Comparison of ENCODE assay signal across 1 cellular context in the genomic region with DNA sequence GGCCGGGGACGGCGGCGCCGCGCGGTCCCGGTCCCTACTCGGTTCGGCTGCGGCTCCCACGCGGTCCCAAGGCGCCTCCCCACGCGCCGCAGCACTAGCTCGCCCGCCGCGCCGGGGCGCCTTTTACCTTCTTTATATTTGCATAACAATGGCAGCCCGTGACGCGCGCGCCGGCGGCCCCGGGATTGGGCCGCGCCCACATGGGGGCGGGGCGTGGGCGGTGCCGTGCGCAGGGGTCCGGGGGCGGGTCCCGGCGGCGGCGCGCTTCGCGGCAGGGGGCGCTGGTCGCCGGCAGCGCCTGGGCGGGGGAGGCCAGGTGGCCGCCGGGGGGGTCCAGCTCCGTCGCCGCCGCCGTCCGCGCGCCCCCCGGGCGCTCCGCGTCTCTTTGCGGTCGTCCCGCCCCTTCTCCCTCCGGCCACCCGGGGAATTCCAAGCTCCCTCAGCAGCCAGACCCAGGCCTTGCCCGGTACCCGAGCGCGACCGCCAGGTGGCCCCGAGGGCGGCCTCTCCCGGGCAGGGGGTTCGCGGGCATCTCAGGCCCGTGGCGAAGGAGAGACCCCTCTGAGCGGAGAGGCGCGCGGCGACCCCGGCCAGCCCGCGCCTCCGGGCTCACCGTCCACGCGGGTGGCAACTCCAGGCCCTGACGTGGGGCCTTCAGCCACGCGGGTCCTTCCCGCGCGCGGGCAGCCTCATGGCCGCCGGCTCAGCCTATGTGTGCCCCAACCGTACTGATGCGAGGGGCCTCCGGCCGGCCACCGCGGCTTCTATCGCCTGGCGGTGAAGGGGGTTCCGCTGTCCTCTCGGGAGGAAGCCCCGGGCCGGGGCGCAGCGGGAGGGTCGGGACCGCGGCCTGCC.
TF ChIP-seq lines count a peak whose summit lies in the region.

A gene with protein sequence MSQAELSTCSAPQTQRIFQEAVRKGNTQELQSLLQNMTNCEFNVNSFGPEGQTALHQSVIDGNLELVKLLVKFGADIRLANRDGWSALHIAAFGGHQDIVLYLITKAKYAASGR (minus strand): TSS at position 96 of the 855 bp plus-strand sequence. CDS start 343 bp downstream, outside the sequence.

TF ChIP-seq in WTC11, 78 proteins besides CTCF, POLR2A, EP300 and RAD21 (continued from another document):
- TF ChIP-seq, protein P1, sequence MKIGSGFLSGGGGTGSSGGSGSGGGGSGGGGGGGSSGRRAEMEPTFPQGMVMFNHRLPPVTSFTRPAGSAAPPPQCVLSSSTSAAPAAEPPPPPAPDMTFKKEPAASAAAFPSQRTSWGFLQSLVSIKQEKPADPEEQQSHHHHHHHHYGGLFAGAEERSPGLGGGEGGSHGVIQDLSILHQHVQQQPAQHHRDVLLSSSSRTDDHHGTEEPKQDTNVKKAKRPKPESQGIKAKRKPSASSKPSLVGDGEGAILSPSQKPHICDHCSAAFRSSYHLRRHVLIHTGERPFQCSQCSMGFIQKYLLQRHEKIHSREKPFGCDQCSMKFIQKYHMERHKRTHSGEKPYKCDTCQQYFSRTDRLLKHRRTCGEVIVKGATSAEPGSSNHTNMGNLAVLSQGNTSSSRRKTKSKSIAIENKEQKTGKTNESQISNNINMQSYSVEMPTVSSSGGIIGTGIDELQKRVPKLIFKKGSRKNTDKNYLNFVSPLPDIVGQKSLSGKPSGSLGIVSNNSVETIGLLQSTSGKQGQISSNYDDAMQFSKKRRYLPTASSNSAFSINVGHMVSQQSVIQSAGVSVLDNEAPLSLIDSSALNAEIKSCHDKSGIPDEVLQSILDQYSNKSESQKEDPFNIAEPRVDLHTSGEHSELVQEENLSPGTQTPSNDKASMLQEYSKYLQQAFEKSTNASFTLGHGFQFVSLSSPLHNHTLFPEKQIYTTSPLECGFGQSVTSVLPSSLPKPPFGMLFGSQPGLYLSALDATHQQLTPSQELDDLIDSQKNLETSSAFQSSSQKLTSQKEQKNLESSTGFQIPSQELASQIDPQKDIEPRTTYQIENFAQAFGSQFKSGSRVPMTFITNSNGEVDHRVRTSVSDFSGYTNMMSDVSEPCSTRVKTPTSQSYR (CRISPR knock-in tag; IDR thresholded peaks at IDR 0.05): no peak
- TF ChIP-seq, protein P2, sequence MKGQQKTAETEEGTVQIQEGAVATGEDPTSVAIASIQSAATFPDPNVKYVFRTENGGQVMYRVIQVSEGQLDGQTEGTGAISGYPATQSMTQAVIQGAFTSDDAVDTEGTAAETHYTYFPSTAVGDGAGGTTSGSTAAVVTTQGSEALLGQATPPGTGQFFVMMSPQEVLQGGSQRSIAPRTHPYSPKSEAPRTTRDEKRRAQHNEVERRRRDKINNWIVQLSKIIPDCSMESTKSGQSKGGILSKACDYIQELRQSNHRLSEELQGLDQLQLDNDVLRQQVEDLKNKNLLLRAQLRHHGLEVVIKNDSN (CRISPR knock-in tag; IDR thresholded peaks at IDR 0.05): no peak
- TF ChIP-seq ZNF263 (CRISPR knock-in tag; IDR thresholded peaks at IDR 0.05; ENCODE audit: low read depth) (no peak), ZBTB21 (CRISPR knock-in tag; IDR thresholded peaks at IDR 0.05; ENCODE audit: borderline replicate concordance) (no peak)
- TF ChIP-seq, protein P3, sequence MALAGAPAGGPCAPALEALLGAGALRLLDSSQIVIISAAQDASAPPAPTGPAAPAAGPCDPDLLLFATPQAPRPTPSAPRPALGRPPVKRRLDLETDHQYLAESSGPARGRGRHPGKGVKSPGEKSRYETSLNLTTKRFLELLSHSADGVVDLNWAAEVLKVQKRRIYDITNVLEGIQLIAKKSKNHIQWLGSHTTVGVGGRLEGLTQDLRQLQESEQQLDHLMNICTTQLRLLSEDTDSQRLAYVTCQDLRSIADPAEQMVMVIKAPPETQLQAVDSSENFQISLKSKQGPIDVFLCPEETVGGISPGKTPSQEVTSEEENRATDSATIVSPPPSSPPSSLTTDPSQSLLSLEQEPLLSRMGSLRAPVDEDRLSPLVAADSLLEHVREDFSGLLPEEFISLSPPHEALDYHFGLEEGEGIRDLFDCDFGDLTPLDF (CRISPR knock-in tag; IDR thresholded peaks at IDR 0.05): no peak
- TF ChIP-seq, protein P4, sequence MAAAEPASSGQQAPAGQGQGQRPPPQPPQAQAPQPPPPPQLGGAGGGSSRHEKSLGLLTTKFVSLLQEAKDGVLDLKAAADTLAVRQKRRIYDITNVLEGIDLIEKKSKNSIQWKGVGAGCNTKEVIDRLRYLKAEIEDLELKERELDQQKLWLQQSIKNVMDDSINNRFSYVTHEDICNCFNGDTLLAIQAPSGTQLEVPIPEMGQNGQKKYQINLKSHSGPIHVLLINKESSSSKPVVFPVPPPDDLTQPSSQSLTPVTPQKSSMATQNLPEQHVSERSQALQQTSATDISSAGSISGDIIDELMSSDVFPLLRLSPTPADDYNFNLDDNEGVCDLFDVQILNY (CRISPR knock-in tag; IDR thresholded peaks at IDR 0.05): peak; percentile 35; the same call in 1 of the 2 replicates
TF ChIP-seq in WTC11: peak in this region for 10.
